2 cellular contexts compared by ENCODE assay signal in genomic region chr1:11064942-11065341, GRCh38.
TF ChIP-seq lines count a peak whose summit lies in the region.

No MANE protein-coding gene starts in this region.

TF ChIP-seq in HEK293, 187 proteins besides CTCF, POLR2A, EP300 and RAD21 (continued from another document):
- TF ChIP-seq ZNF580 (tag by site-specific recombination; IDR thresholded peaks at IDR 0.05) (peak; percentile 77; the same call in 1 of the 2 replicates), ZNF639 (tag by site-specific recombination; IDR thresholded peaks at IDR 0.05) (peak; percentile 36; the same call in 1 of the 2 replicates), SETDB1 (IDR thresholded peaks at IDR 0.05; ENCODE audit: insufficient read length, low read length) (peak; percentile 70), ZNF280D (tag by site-specific recombination; IDR thresholded peaks at IDR 0.05) (peak; percentile 97), ZSCAN23 (tag by site-specific recombination; IDR thresholded peaks at IDR 0.05) (0 out of 2 replicates have a peak, but pooled peaks have one; percentile 53), ZBTB20 (tag by site-specific recombination; IDR thresholded peaks at IDR 0.05) (no peak)

TF ChIP-seq in H1, 55 proteins besides CTCF, POLR2A, EP300 and RAD21:
- TF ChIP-seq SP2 (IDR thresholded peaks at IDR 0.05; ENCODE audit: low read length) (no peak), BACH1 (IDR thresholded peaks at IDR 0.05; ENCODE audit: low read length) (no peak), KDM1A (IDR thresholded peaks at IDR 0.05; ENCODE audit: borderline replicate concordance, low read length) (peak; percentile 58; the same call in 1 of the 2 replicates), TAF1 (IDR thresholded peaks at IDR 0.05; ENCODE audit: low read depth, low read length) (no peak), GTF2F1 (IDR thresholded peaks at IDR 0.05; ENCODE audit: borderline replicate concordance, low read depth, low read length) (no peak), KDM5A (IDR thresholded peaks at IDR 0.05; ENCODE audit: low read length) (no peak), CBX5 (IDR thresholded peaks at IDR 0.05; ENCODE audit: low read depth, low read length) (no peak)
